ENCODE assay signal across 15 cellular contexts in genomic region chr12:112169966-112170365, GRCh38. TPM values are rescaled to one million over a fixed set of nuclear protein-coding genes. Genes with fewer than 3 reads are reported as not detected.
DNase-seq lines count a peak whose midpoint lies in the region; ATAC-seq and TF ChIP-seq lines count a peak whose summit lies in the region.
"Had no signal": no experiment of that assay in that cellular context is flagged by ENCODE, and none has a peak within 500 bp of the region (broad histone marks: within the 10 kb centered on the region; RNA-seq: fewer than 3 reads in every experiment).

No MANE protein-coding gene starts in this region.

- TF ChIP-seq POLR2A in gastrocnemius medialis (IDR thresholded peaks at IDR 0.05) = no peak

- BruUV-seq in Caco-2 (replicated peaks; lab: Mats Ljungman, UMichigan) = no TSS peak

- H3K4me3 ChIP-seq in BLaER1 (no peak overlapping the region), Caco-2 (ENCODE audit: low read depth, low read length) (no peak overlapping the region), neural progenitor cell (no peak overlapping the region), gastrocnemius medialis (no peak overlapping the region), WERI-Rb-1 (ENCODE audit: low read depth, low read length) (no peak overlapping the region)
- H3K4me3 ChIP-seq: heart left ventricle, sigmoid colon had no signal

- H3K4me1 Mint-ChIP-seq in Caco-2 (ENCODE audit: low read depth, unreplicated experiment) (no peaks in the 10 kb centered on the region), neural progenitor cell (no peaks in the 10 kb centered on the region)
- H3K4me1 Mint-ChIP-seq in activated naive CD8-positive, alpha-beta T cell treated with anti-CD3 and anti-CD28 coated beads, Interleukin-2, amount 50 U/mL, for 24 hours = no peaks in the 10 kb centered on the region

- H3K4me2 ChIP-seq in BLaER1 (peak overlapping the region; percentile 50; the same call in 1 of the 2 replicates), neural progenitor cell (no peak overlapping the region)

- in situ Hi-C loops in gastrocnemius medialis (cut with MboI; ENCODE audit: low sequenced_read_pairs in 4 of 4) = no loop called here

- H3K9me3 ChIP-seq in BLaER1 = no peaks in the 10 kb centered on the region
- no peaks in the 10 kb centered on the region for H3K9me3 ChIP-seq in Caco-2
- no peaks in the 10 kb centered on the region for H3K9me3 ChIP-seq in neural progenitor cell (ENCODE audit: low read depth)
- H3K9me3 ChIP-seq in gastrocnemius medialis = no peaks in the 10 kb centered on the region
- H3K9me3 ChIP-seq in WERI-Rb-1 (ENCODE audit: severe bottlenecking) = no peaks in the 10 kb centered on the region
- H3K9me3 ChIP-seq: heart left ventricle, neutrophil, sigmoid colon had no signal

- POLR2A ChIA-PET in Caco-2 (lab: Charles Lee) = no interaction called here

- H3K4me1 ChIP-seq in BLaER1 = peaks cover 26% of the 10 kb centered on the region
- H3K4me1 ChIP-seq in Caco-2 = no peaks in the 10 kb centered on the region
- no peaks in the 10 kb centered on the region for H3K4me1 ChIP-seq in neural progenitor cell
- H3K4me1 ChIP-seq in gastrocnemius medialis = no peaks in the 10 kb centered on the region
- H3K4me1 ChIP-seq: heart left ventricle, sigmoid colon had no signal

- no peaks in the 10 kb centered on the region for H3K79me2 ChIP-seq in neural progenitor cell (ENCODE audit: low read depth)

- H3K36me3 Mint-ChIP-seq in Caco-2 (ENCODE audit: insufficient read depth, unreplicated experiment) (peaks cover 29% of the 10 kb centered on the region), neural progenitor cell (peaks cover 10% of the 10 kb centered on the region)
- H3K36me3 Mint-ChIP-seq in activated naive CD8-positive, alpha-beta T cell treated with anti-CD3 and anti-CD28 coated beads, Interleukin-2, amount 50 U/mL, for 24 hours (ENCODE audit: low read depth) = peaks cover 4% of the 10 kb centered on the region

- no peak for ATAC-seq in activated naive CD8-positive, alpha-beta T cell treated with anti-CD3 and anti-CD28 coated beads, Interleukin-2, amount 50 U/mL, for 24 hours
- ATAC-seq in gastrocnemius medialis (no peak), GM18511 (IDR thresholded peaks at IDR 0.05; ENCODE audit: unreplicated experiment) (no peak)

- H3K9me3 Mint-ChIP-seq in Caco-2 (ENCODE audit: unreplicated experiment) (no peaks in the 10 kb centered on the region), neural progenitor cell (no peaks in the 10 kb centered on the region)
- no peaks in the 10 kb centered on the region for H3K9me3 Mint-ChIP-seq in activated naive CD8-positive, alpha-beta T cell treated with anti-CD3 and anti-CD28 coated beads, Interleukin-2, amount 50 U/mL, for 24 hours
- H3K9me3 Mint-ChIP-seq: activated CD4-positive, alpha-beta T cell treated with anti-CD3 and anti-CD28 coated beads, Interleukin-2, amount 10 ng/mL, durations not matched to agents 24 days and 14 days had no signal

- intact Hi-C loops in Caco-2 (cut with micrococcal nuclease; ENCODE audit: unreplicated experiment) = no loop called here
- intact Hi-C loops in gastrocnemius medialis (cut with DNase I; ENCODE audit: low total_unique reads) = no loop called here

- no peaks in the 10 kb centered on the region for H3K27me3 ChIP-seq in BLaER1
- H3K27me3 ChIP-seq in Caco-2 (replicated peaks; ENCODE audit: control insufficient read depth, insufficient read depth, low read length) = no peaks in the 10 kb centered on the region
- no peaks in the 10 kb centered on the region for H3K27me3 ChIP-seq in neural progenitor cell
- no peaks in the 10 kb centered on the region for H3K27me3 ChIP-seq in gastrocnemius medialis
- no peaks in the 10 kb centered on the region for H3K27me3 ChIP-seq in WERI-Rb-1 (ENCODE audit: insufficient read depth, low read depth, severe bottlenecking)
- H3K27me3 ChIP-seq: heart left ventricle, neutrophil, sigmoid colon had no signal

- no peak for TF ChIP-seq CTCF in Caco-2 (IDR thresholded peaks at IDR 0.05; ENCODE audit: insufficient read depth in 1 of 2, low read depth in 1 of 2, low read length in 1 of 2, severe bottlenecking in 1 of 2, unreplicated experiment in 1 of 2)
- no peak for TF ChIP-seq CTCF in neural progenitor cell (IDR thresholded peaks at IDR 0.05)
- TF ChIP-seq CTCF in gastrocnemius medialis (IDR thresholded peaks at IDR 0.05 in 4 of 5, conservative IDR thresholded peaks at IDR 0.05 in 1 of 5) = no peak
- no peak for TF ChIP-seq CTCF in WERI-Rb-1 (IDR thresholded peaks at IDR 0.05; ENCODE audit: low read depth, low read length)

- H3K36me3 ChIP-seq in BLaER1 (peaks cover 92% of the 10 kb centered on the region), Caco-2 (ENCODE audit: control insufficient read depth, insufficient read depth, low read length) (0 out of 2 replicates have a peak, but pooled peaks cover 2% of the 10 kb centered on the region), neural progenitor cell (no peaks in the 10 kb centered on the region), gastrocnemius medialis (peaks cover 0 to 62% of the 10 kb centered on the region in 2 donors), WERI-Rb-1 (peaks cover 20% of the 10 kb centered on the region)

- peak overlapping the region; percentile 46; the same call in 1 of the 2 replicates for H3K27ac ChIP-seq in BLaER1
- H3K27ac ChIP-seq in neural progenitor cell = no peak overlapping the region
- H3K27ac ChIP-seq in gastrocnemius medialis = no peak overlapping the region
- H3K27ac ChIP-seq in WERI-Rb-1 = no peak overlapping the region
- H3K27ac ChIP-seq: heart left ventricle, neutrophil, sigmoid colon had no signal

- no peak overlapping the region for H2AFZ ChIP-seq in neural progenitor cell (replicated peaks)

- no peak overlapping the region for H3K4me3 Mint-ChIP-seq in Caco-2 (ENCODE audit: unreplicated experiment)
- H3K4me3 Mint-ChIP-seq in activated naive CD8-positive, alpha-beta T cell treated with anti-CD3 and anti-CD28 coated beads, Interleukin-2, amount 50 U/mL, for 24 hours = no peak overlapping the region
- H3K4me3 Mint-ChIP-seq in neural progenitor cell = no peak overlapping the region
- H3K4me3 Mint-ChIP-seq: activated CD4-positive, alpha-beta T cell treated with anti-CD3 and anti-CD28 coated beads, Interleukin-2, amount 10 ng/mL, durations not matched to agents 24 days and 14 days had no signal

- H3K27me3 Mint-ChIP-seq in Caco-2 (ENCODE audit: insufficient read depth, unreplicated experiment) (no peaks in the 10 kb centered on the region), neural progenitor cell (ENCODE audit: insufficient read depth, low read depth) (peaks cover 7% of the 10 kb centered on the region)
- no peaks in the 10 kb centered on the region for H3K27me3 Mint-ChIP-seq in activated naive CD8-positive, alpha-beta T cell treated with anti-CD3 and anti-CD28 coated beads, Interleukin-2, amount 50 U/mL, for 24 hours
- H3K27me3 Mint-ChIP-seq: activated CD4-positive, alpha-beta T cell treated with anti-CD3 and anti-CD28 coated beads, Interleukin-2, amount 10 ng/mL, durations not matched to agents 24 days and 14 days had no signal

- no peaks in the 10 kb centered on the region for H4K20me1 ChIP-seq in BLaER1
- no peaks in the 10 kb centered on the region for H4K20me1 ChIP-seq in neural progenitor cell (ENCODE audit: low read depth)

- CTCF ChIA-PET in Caco-2 (lab: Charles Lee) = no interaction called here

- DNase-seq in Caco-2 = peak in 1 of 2 experiments; percentile 8
- no peak for DNase-seq in activated naive CD8-positive, alpha-beta T cell treated with anti-CD3 and anti-CD28 coated beads, Interleukin-2, amount 50 U/mL, for 24 hours
- no peak for DNase-seq in neural progenitor cell (ENCODE audit: low spot score)
- DNase-seq in gastrocnemius medialis = no peak
- no peak for DNase-seq in WERI-Rb-1
- DNase-seq: DMS153, MV-4-11, NCI-H2081 treated with DMSO at 0.1 percent for 48 hours, NCI-H524 treated with DMSO at 0.1 percent for 48 hours, sigmoid colon had no signal

- H3K27ac Mint-ChIP-seq in Caco-2 (ENCODE audit: unreplicated experiment) = peak overlapping the region; percentile 68
- H3K27ac Mint-ChIP-seq in activated naive CD8-positive, alpha-beta T cell treated with anti-CD3 and anti-CD28 coated beads, Interleukin-2, amount 50 U/mL, for 24 hours = peak overlapping the region; percentile 37
- peak overlapping the region; percentile 37 for H3K27ac Mint-ChIP-seq in neural progenitor cell
- H3K27ac Mint-ChIP-seq: activated CD4-positive, alpha-beta T cell treated with anti-CD3 and anti-CD28 coated beads, Interleukin-2, amount 10 ng/mL, durations not matched to agents 24 days and 14 days had no signal

- H3K9ac ChIP-seq in BLaER1 = no peak overlapping the region
- no peak overlapping the region for H3K9ac ChIP-seq in neural progenitor cell

- no peaks in the 10 kb centered on the region for H3F3A ChIP-seq in neural progenitor cell (ENCODE audit: low read depth)

RNA-seq across cellular contexts. Expression of gene TRAFD1, which starts 44.6 kb away (rescaled TPM):
- total RNA-seq in Caco-2 (2022) = 25.5 and 26.5 TPM in 2 replicates
- total RNA-seq in neural progenitor cell (ENCODE audit: low replicate concordance) = 35.4 and 40.5 TPM in 2 replicates
- 10 to 100 TPM in 3 of 4 donors, 1 to 10 TPM in 1; 8.9 to 17.7 (median 14.5) TPM for total RNA-seq in gastrocnemius medialis
